Comparison of ENCODE assay signal across 21 cellular contexts in genomic region chr11:35332524-35332923, GRCh38.
DNase-seq lines count a peak whose midpoint lies in the region; ATAC-seq, FAIRE-seq and TF ChIP-seq lines count a peak whose summit lies in the region.
"Had no signal": no experiment of that assay in that cellular context is flagged by ENCODE, and none has a peak within 500 bp of the region (broad histone marks: within the 10 kb centered on the region; RNA-seq: fewer than 3 reads in every experiment).

No MANE protein-coding gene starts in this region.

- FAIRE-seq in GM12892 (lab: Jason Lieb, UNC): peak; percentile 67
- no peak for FAIRE-seq in kidney (lab: Jason Lieb, UNC)
- FAIRE-seq: A204.1, GM12878, GM18507 had no signal

- H3K4me3 ChIP-seq in dorsolateral prefrontal cortex: peak overlapping the region in 1 of 59 donors; percentile 5
- no peak overlapping the region for H3K4me3 ChIP-seq in kidney (ENCODE audit: low read length in 2 of 2)
- H3K4me3 ChIP-seq in heart left ventricle: no peak overlapping the region
- H3K4me3 ChIP-seq: GM12878, GM23248, Peyer's patch had no signal

- peaks cover 0 to 6% (median 5%) of the 10 kb centered on the region in 3 donors for H3K36me3 Mint-ChIP-seq in naive thymus-derived CD8-positive, alpha-beta T cell
- H3K36me3 Mint-ChIP-seq: CD14-positive monocyte had no signal

- no peak for TF ChIP-seq CTCF in C4-2B (conservative IDR thresholded peaks at IDR 0.05)
- no peak for TF ChIP-seq CTCF in dorsolateral prefrontal cortex (IDR thresholded peaks at IDR 0.05 in 54 of 56, conservative IDR thresholded peaks at IDR 0.05 in 2 of 56; ENCODE audit: low read depth in 1 of 56, partially characterized antibody in 56 of 56)
- no peak for TF ChIP-seq CTCF in kidney (IDR thresholded peaks at IDR 0.05; ENCODE audit: borderline replicate concordance, extremely low read depth, insufficient read depth)
- TF ChIP-seq CTCF in heart left ventricle (IDR thresholded peaks at IDR 0.05): no peak

- peaks cover 32 to 70% (median 57%) of the 10 kb centered on the region in 4 donors for H3K4me1 Mint-ChIP-seq in naive thymus-derived CD8-positive, alpha-beta T cell

- no peak for ATAC-seq in naive thymus-derived CD8-positive, alpha-beta T cell
- ATAC-seq in heart left ventricle (no peak), GM21723 (IDR thresholded peaks at IDR 0.05; ENCODE audit: unreplicated experiment) (no peak)
- ATAC-seq: GM12878, HCT116, Right ventricle myocardium inferior had no signal

- peak overlapping the region; percentile 15; the same call in 1 of the 2 replicates for H3K27ac ChIP-seq in C4-2B
- peak overlapping the region in 41 of 59 donors; percentile 3 to 77 (median 59) for H3K27ac ChIP-seq in dorsolateral prefrontal cortex
- no peak overlapping the region for H3K27ac ChIP-seq in kidney (ENCODE audit: low read depth in 2 of 2, low read length in 2 of 2)
- H3K27ac ChIP-seq in heart left ventricle: no peak overlapping the region
- H3K27ac ChIP-seq: GM23248 had no signal

- TF ChIP-seq POLR2A in GM12892 (IDR thresholded peaks at IDR 0.05; ENCODE audit: low read depth, low read length) (no peak), heart left ventricle (IDR thresholded peaks at IDR 0.05) (no peak)

- peaks cover 0 to 3% of the 10 kb centered on the region in 2 donors for H3K4me1 ChIP-seq in kidney (ENCODE audit: control insufficient read depth in 1 of 2, insufficient read depth in 1 of 2, low read depth in 1 of 2, low read length in 2 of 2)
- H3K4me1 ChIP-seq in heart left ventricle: peaks cover 0 to 56% (median 14%) of the 10 kb centered on the region in 12 donors

- H3K4me3 Mint-ChIP-seq in naive thymus-derived CD8-positive, alpha-beta T cell: no peak overlapping the region
- H3K4me3 Mint-ChIP-seq: CD14-positive monocyte had no signal

- H3K9ac ChIP-seq in kidney (ENCODE audit: low read length in 2 of 2): no peak overlapping the region
- H3K9ac ChIP-seq: GM23248 had no signal

- WGBS in heart left ventricle, 4 donors: 79 to 87% (median 83%) methylated on average over 2 of the region's 2 CpGs

- POLR2A ChIA-PET in naive thymus-derived CD8-positive, alpha-beta T cell (lab: Charles Lee): interaction anchor here (1.1 to 3.6 kb wide), 4 partner anchors 8 to 85 kb away, joined by 3 to 12 read pairs (median 5); no protein-coding TSS in a partner anchor

- intact Hi-C loops in dorsolateral prefrontal cortex (cut with DNase I): no loop called here
- intact Hi-C loops in kidney (cut with DNase I): no loop called here
- intact Hi-C loops in heart left ventricle (cut with DNase I): no loop called here

- H3K27me3 Mint-ChIP-seq in naive thymus-derived CD8-positive, alpha-beta T cell: no peaks in the 10 kb centered on the region

- peaks cover 0 to 8% (median 0%) of the 10 kb centered on the region in 9 donors for H3K9me3 Mint-ChIP-seq in naive thymus-derived CD8-positive, alpha-beta T cell

- DNase-seq in GM12892 (ENCODE audit: insufficient read length) (no peak), dorsolateral prefrontal cortex (no peak), kidney (no peak), HCEC 1CT (no peak), heart left ventricle (no peak)
- DNase-seq in naive thymus-derived CD8-positive, alpha-beta T cell: no peak
- DNase-seq: DND-41, GDM1, GM23248, NCI-H187, NCI-H226, NCI-H524 treated with DMSO at 0.1 percent for 48 hours, Peyer's patch had no signal

- H3K9me3 ChIP-seq in kidney (ENCODE audit: control insufficient read depth in 1 of 2, low read length in 2 of 2) (no peaks in the 10 kb centered on the region), heart left ventricle (peaks cover 0 to 12% (median 0%) of the 10 kb centered on the region in 12 donors)
- H3K9me3 ChIP-seq: Peyer's patch had no signal

- H3K36me3 ChIP-seq in kidney (ENCODE audit: control insufficient read depth in 1 of 2, insufficient read depth in 2 of 2, low read length in 2 of 2) (no peaks in the 10 kb centered on the region), heart left ventricle (no peaks in the 10 kb centered on the region)
- H3K36me3 ChIP-seq: Peyer's patch had no signal

- peak overlapping the region in 8 of 10 donors; percentile 65 to 93 (median 89) for H3K27ac Mint-ChIP-seq in naive thymus-derived CD8-positive, alpha-beta T cell

- H3K27me3 ChIP-seq in dorsolateral prefrontal cortex (no peaks in the 10 kb centered on the region), heart left ventricle (no peaks in the 10 kb centered on the region)
- H3K27me3 ChIP-seq: Peyer's patch had no signal

Comparison
In these comparisons a context has a peak if more than half of its experiments do, and no peak if none do; other contexts are left out.
1. H3K27ac ChIP-seq: peak in C4-2B (single experiment) and dorsolateral prefrontal cortex (41 of 59); none in kidney (0 of 2) and heart left ventricle (0 of 12).